ENCODE assay signal across 6 cellular contexts in genomic region chr22:37677628-37677974, GRCh38. TPM values are rescaled to one million over a fixed set of nuclear protein-coding genes. Genes with fewer than 3 reads are reported as not detected.
DNase-seq lines count a peak whose midpoint lies in the region; ATAC-seq, FAIRE-seq and TF ChIP-seq lines count a peak whose summit lies in the region.
"Not testable (repeated sequence)": the region's sequence is repeated elsewhere in the genome, so short reads cannot be mapped to it uniquely, and the experiment has no call there.

No MANE protein-coding gene starts in this region.

- TF ChIP-seq RAD21 in GM12878 (IDR thresholded peaks at IDR 0.05; ENCODE audit: insufficient read depth, low read depth, low read length) = not testable (repeated sequence)

- TF ChIP-seq CTCF in GM12875 (IDR thresholded peaks at IDR 0.05; ENCODE audit: borderline replicate concordance, insufficient read depth, low read depth, low read length); GM12878 (IDR thresholded peaks at IDR 0.05 in 2 of 3, conservative IDR thresholded peaks at IDR 0.05 in 1 of 3; ENCODE audit: control insufficient read depth in 2 of 3, extremely low read depth in 1 of 3, insufficient read depth in 1 of 3, low read depth in 3 of 3, low read length in 3 of 3); cardiac muscle cell (IDR thresholded peaks at IDR 0.05; ENCODE audit: low read depth, low read length); tibial artery (IDR thresholded peaks at IDR 0.05): not testable (repeated sequence)

- H3K79me2 ChIP-seq in GM12878 (ENCODE audit: control insufficient read depth, insufficient read depth, low read length) = peaks cover 30% of the 10 kb centered on the region

- not testable (repeated sequence) for H3K27ac ChIP-seq in SJSA1, cardiac muscle cell
- H3K27ac ChIP-seq in GM12878 (ENCODE audit: control insufficient read depth, insufficient read depth) (peak overlapping the region; percentile 24), tibial artery (peak overlapping the region; percentile 81 to 94)

- H3K36me3 ChIP-seq in SJSA1 (peaks cover 52% of the 10 kb centered on the region), tibial artery (peaks cover 0 to 23% (median 17%) of the 10 kb centered on the region in 3 donors)
- not testable (repeated sequence) for H3K36me3 ChIP-seq in GM12878 (ENCODE audit: control insufficient read depth in 2 of 2, insufficient read depth in 2 of 2, low read length in 1 of 2); cardiac muscle cell

- not testable (repeated sequence) for TF ChIP-seq POLR2A in GM12878 (IDR thresholded peaks at IDR 0.05; ENCODE audit: low read depth, low read length)

- intact Hi-C loops in GM12878 (cut with micrococcal nuclease; ENCODE audit: unreplicated experiment) = loop anchor here (2.0 kb wide), 1 partner anchor 45 kb away; no protein-coding TSS in a partner anchor
- intact Hi-C loops in tibial artery (cut with DNase I; ENCODE audit: low total_unique reads) = not testable (repeated sequence)

- SMC1A ChIA-PET in GM12878 (lab: Charles Lee; ENCODE audit: uncharacterized antibody, unreplicated experiment) = interaction anchor here (1.3 to 10.9 kb wide), 3 partner anchors 17 to 51 kb away, joined by 6 to 98 read pairs (median 78); partner anchors contain the start of gene PDXP

- H3K4me3 Mint-ChIP-seq in natural killer cell treated with Interleukin-12 subunit alpha and Interleukin-12 subunit beta and Interleukin-15 and Interleukin-18, amount 100 ng/mL, for 72 hours = peak overlapping the region; percentile 97

- not testable (repeated sequence) for BruUV-seq in GM12878 (replicated peaks; lab: Mats Ljungman, UMichigan)

- peaks cover 35 to 42% of the 10 kb centered on the region in 2 donors for H3K4me1 Mint-ChIP-seq in natural killer cell treated with Interleukin-12 subunit alpha and Interleukin-12 subunit beta and Interleukin-15 and Interleukin-18, amount 100 ng/mL, for 72 hours (ENCODE audit: low read depth in 2 of 2)

- H3K9ac ChIP-seq in GM12878 (ENCODE audit: control insufficient read depth, insufficient read depth, low read length) = peak overlapping the region; percentile 1; the same call in 1 of the 2 replicates

- peak overlapping the region; percentile 89 to 90 for H3K27ac Mint-ChIP-seq in natural killer cell treated with Interleukin-12 subunit alpha and Interleukin-12 subunit beta and Interleukin-15 and Interleukin-18, amount 100 ng/mL, for 72 hours

- POLR2A ChIA-PET in GM12878 (lab: Charles Lee) = interaction anchor here (0.5 to 14.0 kb wide), 8 partner anchors 8 to 1642 kb away, joined by 3 to 209 read pairs (median 10); partner anchors contain the start of genes GGA1, NOL12 and PDXP

- H3K4me2 ChIP-seq in GM12878 (ENCODE audit: control insufficient read depth, insufficient read depth) = peak overlapping the region; percentile 69

- WGBS in GM12878 (ENCODE audit: insufficient coverage, insufficient replicate concordance, low lambda C conversion rate, missing lambda C conversion rate) = 16% methylated on average over 11 of the region's 11 CpGs

- ATAC-seq in GM12878; natural killer cell treated with Interleukin-12 subunit alpha and Interleukin-12 subunit beta and Interleukin-15 and Interleukin-18, amount 100 ng/mL, for 72 hours: not testable (repeated sequence)

- TF ChIP-seq EP300 in GM12878 (IDR thresholded peaks at IDR 0.05; ENCODE audit: borderline replicate concordance in 1 of 2, control insufficient read depth in 1 of 2, low read depth in 2 of 2, low read length in 2 of 2) = not testable (repeated sequence)

- not testable (repeated sequence) for H3K36me3 Mint-ChIP-seq in natural killer cell treated with Interleukin-12 subunit alpha and Interleukin-12 subunit beta and Interleukin-15 and Interleukin-18, amount 100 ng/mL, for 72 hours

- H3K4me1 ChIP-seq in SJSA1 (replicated peaks) (peaks cover 35% of the 10 kb centered on the region), GM12878 (ENCODE audit: control insufficient read depth, insufficient read depth, low read length) (peaks cover 33% of the 10 kb centered on the region), tibial artery (peaks cover 0 to 62% (median 28%) of the 10 kb centered on the region in 4 donors)
- H3K4me1 ChIP-seq in cardiac muscle cell (ENCODE audit: low read depth) = not testable (repeated sequence)

- H3K9me3 Mint-ChIP-seq in natural killer cell treated with Interleukin-12 subunit alpha and Interleukin-12 subunit beta and Interleukin-15 and Interleukin-18, amount 100 ng/mL, for 72 hours = not testable (repeated sequence)

- H2AFZ ChIP-seq in GM12878 (ENCODE audit: control insufficient read depth, low read depth, low read length) = peak overlapping the region; percentile 55

- RAD21 ChIA-PET in GM12878 (lab: Charles Lee; ENCODE audit: unreplicated experiment) = interaction anchor here (1.0 to 5.1 kb wide), 7 partner anchors 9 to 70 kb away, joined by 3 to 112 read pairs (median 25); partner anchors contain the start of genes GGA1, NOL12 and PDXP

- H3K27me3 ChIP-seq in SJSA1 (replicated peaks); GM12878 (replicated peaks in 1 of 2; ENCODE audit: control insufficient read depth in 2 of 2, insufficient read depth in 2 of 2, low read length in 1 of 2); cardiac muscle cell; tibial artery: not testable (repeated sequence)

- in situ Hi-C loops in GM12878 (cut with MboI) = not testable (repeated sequence)

- not testable (repeated sequence) for H3K9me3 ChIP-seq in SJSA1 (replicated peaks); GM12878 (replicated peaks; ENCODE audit: control insufficient read depth, insufficient read depth, low read length); cardiac muscle cell (ENCODE audit: low read depth); tibial artery

- CTCF ChIA-PET in GM12878 (lab: Yijun Ruan, JAX) = interaction anchor here (12.4 to 19.9 kb wide), 4 partner anchors 16 to 70 kb away, joined by 167 to 414 read pairs (median 287); partner anchors contain the start of genes GGA1, PDXP and SH3BP1

- FAIRE-seq in GM12878 (lab: Jason Lieb, UNC) = not testable (repeated sequence)

- H4K20me1 ChIP-seq in GM12878 (ENCODE audit: control insufficient read depth, insufficient read depth) = not testable (repeated sequence)

- H3K27me3 Mint-ChIP-seq in natural killer cell treated with Interleukin-12 subunit alpha and Interleukin-12 subunit beta and Interleukin-15 and Interleukin-18, amount 100 ng/mL, for 72 hours = not testable (repeated sequence)

- not testable (repeated sequence) for DNase-seq in SJSA1 (ENCODE audit: low read depth in 1 of 2, low spot score in 2 of 2); GM12878 (ENCODE audit: low read depth, low spot score); cardiac muscle cell (ENCODE audit: low read depth in 1 of 2, low spot score in 1 of 2); natural killer cell treated with Interleukin-12 subunit alpha and Interleukin-12 subunit beta and Interleukin-15 and Interleukin-18, amount 100 ng/mL, for 72 hours (ENCODE audit: low spot score); tibial artery

- peak overlapping the region; percentile 68 for H3K4me3 ChIP-seq in GM12875 (ENCODE audit: low read depth, low read length)
- H3K4me3 ChIP-seq in SJSA1 = peak overlapping the region; percentile 68
- peak overlapping the region; percentile 91 for H3K4me3 ChIP-seq in GM12878
- peak overlapping the region; percentile 35 for H3K4me3 ChIP-seq in cardiac muscle cell
- H3K4me3 ChIP-seq in tibial artery = peak overlapping the region; percentile 72 to 84

RNA-seq across cellular contexts. Expression of gene LGALS1, which starts 2.2 kb away (rescaled TPM):
- 5,490 and 8,922 TPM in 2 replicates for total RNA-seq in SJSA1 (2014; rRNA removed; shearing (Covaris generic))
- 71.4 and 74.1 TPM in 2 replicates for total RNA-seq in GM12878 (2013; cell fraction: nucleolus; rRNA removed)
- total RNA-seq in GM12878 (2014; rRNA removed) = 1,028 and 1,163 TPM in 2 replicates
- total RNA-seq in GM12878 (2014; rRNA removed; fragmentation: Illumina TruSeq; extraction: Trizol) = 508 and 518 TPM in 2 replicates
- total RNA-seq in GM12878 (2021) = 636 and 637 TPM in 2 replicates
- polyA plus RNA-seq in GM12878 (2011; ENCODE audit: low read depth) = 1,837 TPM
- polyA plus RNA-seq in GM12878 (2011; rRNA removed) = 690 and 1,889 TPM in 2 replicates
- polyA plus RNA-seq in GM12878 (2011; cell fraction: cytosol; rRNA removed) = 2,989 and 3,872 TPM in 2 replicates
- polyA plus RNA-seq in GM12878 (2011; cell fraction: nucleus; rRNA removed) = 1,936 and 2,514 TPM in 2 replicates
- 1,111 and 1,241 TPM in 2 replicates for polyA plus RNA-seq in GM12878 (2012)
- 56.5 and 312 TPM in 2 replicates for polyA plus RNA-seq in GM12878 (2014; fragmentation: Illumina TruSeq; extraction: Trizol)
- polyA plus RNA-seq in GM12878 (2014; fragmentation: Nextera tagmentation; extraction: Ambion mirVana) = 100 to 1,000 TPM; 571 TPM
- polyA plus RNA-seq in GM12878 (2014; rRNA removed) = 1,386 and 1,631 TPM in 2 replicates
- polyA plus RNA-seq in GM12878 (2016; fragmentation: Nextera tagmentation; extraction: Ambion mirVana) = 100 to 1,000 TPM; 777 to 791 TPM
- polyA minus RNA-seq in GM12878 (2011; rRNA and poly(A)+ RNA removed) = 796 and 1,494 TPM in 2 replicates
- polyA minus RNA-seq in GM12878 (2011; cell fraction: cytosol; rRNA and poly(A)+ RNA removed) = 213 and 229 TPM in 2 replicates
- polyA minus RNA-seq in GM12878 (2011; cell fraction: nucleus; rRNA and poly(A)+ RNA removed) = 191 and 194 TPM in 2 replicates
- 6.6 and 24.5 TPM in 2 replicates for total RNA-seq in cardiac muscle cell
- polyA plus RNA-seq in cardiac muscle cell = 8.1 and 37.3 TPM in 2 replicates
- total RNA-seq in natural killer cell treated with Interleukin-12 subunit alpha and Interleukin-12 subunit beta and Interleukin-15 and Interleukin-18, amount 100 ng/mL, for 72 hours = 100 to 1,000 TPM; 290 to 675 TPM

RNA-seq across cellular contexts. Expression of gene NOL12, which starts 8.5 kb away (rescaled TPM):
- 32.1 and 38.0 TPM in 2 replicates for total RNA-seq in SJSA1 (2014; rRNA removed; shearing (Covaris generic))
- total RNA-seq in GM12878 (2013; cell fraction: nucleolus; rRNA removed) = 24.0 and 33.8 TPM in 2 replicates
- total RNA-seq in GM12878 (2014; rRNA removed) (42.1 and 43.2 TPM in 2 replicates), GM12878 (2014; rRNA removed; fragmentation: Illumina TruSeq; extraction: Trizol) (34.2 and 40.5 TPM in 2 replicates), GM12878 (2021) (36.5 and 37.0 TPM in 2 replicates), cardiac muscle cell (36.0 and 38.3 TPM in 2 replicates)
- polyA plus RNA-seq in GM12878 (2011; ENCODE audit: low read depth) = 10.0 TPM
- polyA plus RNA-seq in GM12878 (2011; rRNA removed) (23.1 and 25.8 TPM in 2 replicates), GM12878 (2014; fragmentation: Illumina TruSeq; extraction: Trizol) (15.5 and 43.2 TPM in 2 replicates), GM12878 (2014; fragmentation: Nextera tagmentation; extraction: Ambion mirVana) (10 to 100 TPM in 1 of 2 experiments, 1 to 10 TPM in 1; 3.3 to 12.9 TPM), GM12878 (2014; rRNA removed) (41.7 and 49.8 TPM in 2 replicates), GM12878 (2016; fragmentation: Nextera tagmentation; extraction: Ambion mirVana) (10 to 100 TPM; 64.6 to 69.4 TPM), cardiac muscle cell (21.9 and 34.2 TPM in 2 replicates)
- 22.1 and 36.9 TPM in 2 replicates for polyA plus RNA-seq in GM12878 (2011; cell fraction: cytosol; rRNA removed)
- polyA plus RNA-seq in GM12878 (2011; cell fraction: nucleus; rRNA removed) = 38.6 and 48.7 TPM in 2 replicates
- 14.2 and 20.3 TPM in 2 replicates for polyA plus RNA-seq in GM12878 (2012)
- 5.6 and 12.4 TPM in 2 replicates for polyA minus RNA-seq in GM12878 (2011; rRNA and poly(A)+ RNA removed)
- polyA minus RNA-seq in GM12878 (2011; cell fraction: cytosol; rRNA and poly(A)+ RNA removed) = 9.0 and 9.5 TPM in 2 replicates
- polyA minus RNA-seq in GM12878 (2011; cell fraction: nucleus; rRNA and poly(A)+ RNA removed) = 5.2 and 12.5 TPM in 2 replicates
- 10 to 100 TPM; 37.4 to 48.3 TPM for total RNA-seq in natural killer cell treated with Interleukin-12 subunit alpha and Interleukin-12 subunit beta and Interleukin-15 and Interleukin-18, amount 100 ng/mL, for 72 hours

RNA-seq across cellular contexts. Expression of gene PDXP, which starts 19.1 kb away (rescaled TPM):
- total RNA-seq in SJSA1 (2014; rRNA removed; shearing (Covaris generic)) = 47.1 and 47.7 TPM in 2 replicates
- 7.4 and 8.6 TPM in 2 replicates for total RNA-seq in GM12878 (2013; cell fraction: nucleolus; rRNA removed)
- total RNA-seq in GM12878 (2014; rRNA removed) (36.8 and 41.1 TPM in 2 replicates), GM12878 (2014; rRNA removed; fragmentation: Illumina TruSeq; extraction: Trizol) (27.2 and 29.7 TPM in 2 replicates), GM12878 (2021) (38.6 and 44.7 TPM in 2 replicates), cardiac muscle cell (48.5 and 62.5 TPM in 2 replicates)
- polyA plus RNA-seq in GM12878 (2011; ENCODE audit: low read depth) = 14.9 TPM
- polyA plus RNA-seq in GM12878 (2011; rRNA removed) (25.4 and 39.4 TPM in 2 replicates), GM12878 (2014; fragmentation: Illumina TruSeq; extraction: Trizol) (30.1 and 40.0 TPM in 2 replicates), GM12878 (2014; fragmentation: Nextera tagmentation; extraction: Ambion mirVana) (10 to 100 TPM in 1 of 2 experiments, 1 to 10 TPM in 1; 9.8 to 15.2 TPM), GM12878 (2014; rRNA removed) (56.7 and 57.9 TPM in 2 replicates), GM12878 (2016; fragmentation: Nextera tagmentation; extraction: Ambion mirVana) (1 to 10 TPM; 4.4 to 4.8 TPM), cardiac muscle cell (88.0 and 117 TPM in 2 replicates)
- 66.8 and 73.1 TPM in 2 replicates for polyA plus RNA-seq in GM12878 (2011; cell fraction: cytosol; rRNA removed)
- polyA plus RNA-seq in GM12878 (2011; cell fraction: nucleus; rRNA removed) = 26.0 and 35.5 TPM in 2 replicates
- 17.7 and 26.5 TPM in 2 replicates for polyA plus RNA-seq in GM12878 (2012)
- 22.2 and 37.3 TPM in 2 replicates for polyA minus RNA-seq in GM12878 (2011; rRNA and poly(A)+ RNA removed)
- polyA minus RNA-seq in GM12878 (2011; cell fraction: cytosol; rRNA and poly(A)+ RNA removed) = 11.4 and 17.4 TPM in 2 replicates
- polyA minus RNA-seq in GM12878 (2011; cell fraction: nucleus; rRNA and poly(A)+ RNA removed) = 7.3 and 9.7 TPM in 2 replicates
- 10 to 100 TPM; 43.9 to 58.4 TPM for total RNA-seq in natural killer cell treated with Interleukin-12 subunit alpha and Interleukin-12 subunit beta and Interleukin-15 and Interleukin-18, amount 100 ng/mL, for 72 hours

RNA-seq across cellular contexts. Expression of gene TRIOBP, which starts 19.2 kb away (rescaled TPM):
- total RNA-seq in SJSA1 (2014; rRNA removed; shearing (Covaris generic)) = 90.4 and 92.5 TPM in 2 replicates
- total RNA-seq in GM12878 (2013; cell fraction: nucleolus; rRNA removed) = 25.1 and 25.6 TPM in 2 replicates
- total RNA-seq in GM12878 (2014; rRNA removed) (18.0 and 21.0 TPM in 2 replicates), GM12878 (2014; rRNA removed; fragmentation: Illumina TruSeq; extraction: Trizol) (9.6 and 10.7 TPM in 2 replicates), GM12878 (2021) (20.5 and 23.6 TPM in 2 replicates), cardiac muscle cell (160 and 202 TPM in 2 replicates)
- polyA plus RNA-seq in GM12878 (2011; ENCODE audit: low read depth) = 4.2 TPM
- polyA plus RNA-seq in GM12878 (2011; rRNA removed) (6.7 and 10.6 TPM in 2 replicates), GM12878 (2014; fragmentation: Illumina TruSeq; extraction: Trizol) (8.9 and 13.1 TPM in 2 replicates), GM12878 (2014; fragmentation: Nextera tagmentation; extraction: Ambion mirVana) (under 1 TPM; 0.21 to 0.53 TPM), GM12878 (2014; rRNA removed) (19.5 and 20.1 TPM in 2 replicates), GM12878 (2016; fragmentation: Nextera tagmentation; extraction: Ambion mirVana) (10 to 100 TPM in 1 of 2 experiments, 1 to 10 TPM in 1; 4.2 to 19.9 TPM), cardiac muscle cell (150 and 191 TPM in 2 replicates)
- 17.0 and 19.4 TPM in 2 replicates for polyA plus RNA-seq in GM12878 (2011; cell fraction: cytosol; rRNA removed)
- polyA plus RNA-seq in GM12878 (2011; cell fraction: nucleus; rRNA removed) = 24.2 and 29.4 TPM in 2 replicates
- polyA plus RNA-seq in GM12878 (2012) = 13.8 and 16.5 TPM in 2 replicates
- polyA minus RNA-seq in GM12878 (2011; rRNA and poly(A)+ RNA removed) = 26.6 and 34.0 TPM in 2 replicates
- polyA minus RNA-seq in GM12878 (2011; cell fraction: cytosol; rRNA and poly(A)+ RNA removed) = 7.7 and 7.8 TPM in 2 replicates
- 12.5 and 21.6 TPM in 2 replicates for polyA minus RNA-seq in GM12878 (2011; cell fraction: nucleus; rRNA and poly(A)+ RNA removed)
- total RNA-seq in natural killer cell treated with Interleukin-12 subunit alpha and Interleukin-12 subunit beta and Interleukin-15 and Interleukin-18, amount 100 ng/mL, for 72 hours = 10 to 100 TPM; 29.9 to 35.1 TPM

RNA-seq across cellular contexts. Expression of gene SH3BP1, which starts 38.1 kb away (rescaled TPM):
- 8.2 and 13.6 TPM in 2 replicates for total RNA-seq in SJSA1 (2014; rRNA removed; shearing (Covaris generic))
- 73.5 and 76.3 TPM in 2 replicates for total RNA-seq in GM12878 (2013; cell fraction: nucleolus; rRNA removed)
- total RNA-seq in GM12878 (2014; rRNA removed) (34.0 and 37.5 TPM in 2 replicates), GM12878 (2014; rRNA removed; fragmentation: Illumina TruSeq; extraction: Trizol) (16.8 and 17.9 TPM in 2 replicates), GM12878 (2021) (67.0 and 70.5 TPM in 2 replicates), cardiac muscle cell (24.3 and 51.9 TPM in 2 replicates)
- 126 TPM for polyA plus RNA-seq in GM12878 (2011; ENCODE audit: low read depth)
- polyA plus RNA-seq in GM12878 (2011; rRNA removed) (14.5 and 27.0 TPM in 2 replicates), GM12878 (2014; fragmentation: Illumina TruSeq; extraction: Trizol) (22.9 and 58.6 TPM in 2 replicates), GM12878 (2014; fragmentation: Nextera tagmentation; extraction: Ambion mirVana) (1 to 10 TPM in 1 of 2 experiments, under 1 TPM in 1; 0.29 to 1.1 TPM), GM12878 (2014; rRNA removed) (31.7 and 43.3 TPM in 2 replicates), GM12878 (2016; fragmentation: Nextera tagmentation; extraction: Ambion mirVana) (1 to 10 TPM; 4.8 to 9.9 TPM), cardiac muscle cell (15.0 and 20.7 TPM in 2 replicates)
- polyA plus RNA-seq in GM12878 (2011; cell fraction: cytosol; rRNA removed) = 37.4 and 46.9 TPM in 2 replicates
- 135 and 140 TPM in 2 replicates for polyA plus RNA-seq in GM12878 (2011; cell fraction: nucleus; rRNA removed)
- polyA plus RNA-seq in GM12878 (2012) = 56.7 and 111 TPM in 2 replicates
- polyA minus RNA-seq in GM12878 (2011; rRNA and poly(A)+ RNA removed) = 39.4 and 47.3 TPM in 2 replicates
- 11.4 and 39.4 TPM in 2 replicates for polyA minus RNA-seq in GM12878 (2011; cell fraction: cytosol; rRNA and poly(A)+ RNA removed)
- polyA minus RNA-seq in GM12878 (2011; cell fraction: nucleus; rRNA and poly(A)+ RNA removed) = 33.5 and 50.5 TPM in 2 replicates
- total RNA-seq in natural killer cell treated with Interleukin-12 subunit alpha and Interleukin-12 subunit beta and Interleukin-15 and Interleukin-18, amount 100 ng/mL, for 72 hours = 100 to 1,000 TPM; 160 to 229 TPM

Comparison
In these comparisons a context has a peak if more than half of its experiments do, and no peak if none do; other contexts are left out.
1. H3K4me3 ChIP-seq: peak in every context shown above with its lines; median percentile 91 in GM12878; 78 in tibial artery; 68 in GM12875; 68 in SJSA1; 35 in cardiac muscle cell.